1 cellular context compared by ENCODE assay signal in genomic region chr2:63049291-63050185, GRCh38.
TF ChIP-seq lines count a peak whose summit lies in the region.

No MANE protein-coding gene starts in this region.

TF ChIP-seq in IMR-90, 13 proteins besides CTCF, POLR2A, EP300 and RAD21 (continued from another document):
- no peak for TF ChIP-seq USF2 (IDR thresholded peaks at IDR 0.05; ENCODE audit: low read depth, low read length)
